Comparison of ENCODE assay signal across 8 cellular contexts in genomic region chr19:49017041-49017665, GRCh38. TPM values are rescaled to one million over a fixed set of nuclear protein-coding genes. Genes with fewer than 3 reads are reported as not detected.
DNase-seq lines count a peak whose midpoint lies in the region.

LHB (minus strand) TSS chr19:49017091; CDS start chr19:49017081, 10 bp downstream.

- H3K9ac ChIP-seq in stomach smooth muscle (ENCODE audit: low read length in 2 of 2), result no peak within 1 kb of the TSS

- H3K27me3 Mint-ChIP-seq in activated CD4-positive, alpha-beta T cell treated with anti-CD3 and anti-CD28 coated beads, Interleukin-2, amount 10 ng/mL, durations not matched to agents 24 days and 14 days, result peaks cover 27% of the 10 kb centered on the region
- H3K27me3 Mint-ChIP-seq in activated T-helper 1 cell treated with anti-CD3 and anti-CD28 coated beads, Interleukin-12 subunit alpha, Interleukin-12 subunit beta, Interleukin-2, Interleukin-4 antibody, amounts not matched to agents 30 ng/mL and 10 ng/mL and 1 ng/mL, durations not matched to agents 14 hours and 24 hours and 36 hours (ENCODE audit: insufficient read depth), result peaks cover 20% of the 10 kb centered on the region

- intact Hi-C loops in activated CD4-positive, alpha-beta T cell treated with anti-CD3 and anti-CD28 coated beads, Interleukin-2, amount 10 ng/mL, durations not matched to agents 24 days and 14 days (cut with micrococcal nuclease), result no loop called here
- intact Hi-C loops in activated T-helper 1 cell treated with anti-CD3 and anti-CD28 coated beads, Interleukin-12 subunit alpha, Interleukin-12 subunit beta, Interleukin-2, Interleukin-4 antibody, amounts not matched to agents 30 ng/mL and 10 ng/mL and 1 ng/mL, durations not matched to agents 14 hours and 24 hours and 36 hours (cut with micrococcal nuclease), result no loop called here

- no peak for DNase-seq in activated CD4-positive, alpha-beta T cell treated with anti-CD3 and anti-CD28 coated beads, Interleukin-2, amount 10 ng/mL, durations not matched to agents 24 days and 14 days
- DNase-seq in activated CD4-positive, alpha-beta T cell treated with anti-CD3 and anti-CD28 coated beads, Interleukin-2, amount 50 U/mL, for 48 hours, result no peak
- DNase-seq in activated T-helper 1 cell treated with anti-CD3 and anti-CD28 coated beads, Interleukin-12 subunit alpha, Interleukin-12 subunit beta, Interleukin-2, Interleukin-4 antibody, amounts not matched to agents 30 ng/mL and 10 ng/mL and 1 ng/mL, durations not matched to agents 14 hours and 24 hours and 36 hours (ENCODE audit: low spot score), result no peak
- peak; percentile 19 for DNase-seq in iPS-NIHi11 (ENCODE audit: low spot score)
- no peak for DNase-seq in NCI-H1105 (lab: John Stamatoyannopoulos, UW)
- DNase-seq in dedifferentiated amniotic fluid mesenchymal stem cell (ENCODE audit: extremely low spot score), result no peak
- no peak for DNase-seq in activated CD8-positive, alpha-beta memory T cell treated with anti-CD3 and anti-CD28 coated beads, Interleukin-2, amount 50 U/mL, for 4 hours

- H3K27me3 ChIP-seq in stomach smooth muscle (ENCODE audit: control insufficient read depth in 1 of 2, insufficient read depth in 2 of 2, low read length in 2 of 2), result peaks cover 6 to 24% of the 10 kb centered on the region in 2 donors

- no peaks in the 10 kb centered on the region for H3K9me3 ChIP-seq in stomach smooth muscle (ENCODE audit: control insufficient read depth in 2 of 2, low read length in 2 of 2)

- peaks cover 14% of the 10 kb centered on the region for H3K4me1 ChIP-seq in stomach smooth muscle (ENCODE audit: control insufficient read depth, insufficient read depth, low read length)

- H3K36me3 ChIP-seq in stomach smooth muscle (ENCODE audit: control insufficient read depth in 2 of 2, insufficient read depth in 2 of 2, low read length in 2 of 2), result peaks cover 0 to 12% of the 10 kb centered on the region in 2 donors

- H3K27ac ChIP-seq in stomach smooth muscle (ENCODE audit: low read length), result no peak within 1 kb of the TSS

- H3K4me3 Mint-ChIP-seq in activated CD4-positive, alpha-beta T cell treated with anti-CD3 and anti-CD28 coated beads, Interleukin-2, amount 10 ng/mL, durations not matched to agents 24 days and 14 days, result peak within 1 kb of the TSS; percentile 84
- H3K4me3 Mint-ChIP-seq in activated T-helper 1 cell treated with anti-CD3 and anti-CD28 coated beads, Interleukin-12 subunit alpha, Interleukin-12 subunit beta, Interleukin-2, Interleukin-4 antibody, amounts not matched to agents 30 ng/mL and 10 ng/mL and 1 ng/mL, durations not matched to agents 14 hours and 24 hours and 36 hours, result peak within 1 kb of the TSS; percentile 19

- no peak within 1 kb of the TSS for H3K27ac Mint-ChIP-seq in activated CD4-positive, alpha-beta T cell treated with anti-CD3 and anti-CD28 coated beads, Interleukin-2, amount 10 ng/mL, durations not matched to agents 24 days and 14 days
- no peak within 1 kb of the TSS for H3K27ac Mint-ChIP-seq in activated T-helper 1 cell treated with anti-CD3 and anti-CD28 coated beads, Interleukin-12 subunit alpha, Interleukin-12 subunit beta, Interleukin-2, Interleukin-4 antibody, amounts not matched to agents 30 ng/mL and 10 ng/mL and 1 ng/mL, durations not matched to agents 14 hours and 24 hours and 36 hours

- no peaks in the 10 kb centered on the region for H3K9me3 Mint-ChIP-seq in activated CD4-positive, alpha-beta T cell treated with anti-CD3 and anti-CD28 coated beads, Interleukin-2, amount 10 ng/mL, durations not matched to agents 24 days and 14 days
- H3K9me3 Mint-ChIP-seq in activated T-helper 1 cell treated with anti-CD3 and anti-CD28 coated beads, Interleukin-12 subunit alpha, Interleukin-12 subunit beta, Interleukin-2, Interleukin-4 antibody, amounts not matched to agents 30 ng/mL and 10 ng/mL and 1 ng/mL, durations not matched to agents 14 hours and 24 hours and 36 hours, result no peaks in the 10 kb centered on the region

- peak within 1 kb of the TSS; percentile 38 to 71 for H3K4me3 ChIP-seq in stomach smooth muscle (ENCODE audit: low read length in 2 of 2)

- peaks cover 20% of the 10 kb centered on the region for H3K4me1 Mint-ChIP-seq in activated CD4-positive, alpha-beta T cell treated with anti-CD3 and anti-CD28 coated beads, Interleukin-2, amount 10 ng/mL, durations not matched to agents 24 days and 14 days
- peaks cover 20% of the 10 kb centered on the region for H3K4me1 Mint-ChIP-seq in activated T-helper 1 cell treated with anti-CD3 and anti-CD28 coated beads, Interleukin-12 subunit alpha, Interleukin-12 subunit beta, Interleukin-2, Interleukin-4 antibody, amounts not matched to agents 30 ng/mL and 10 ng/mL and 1 ng/mL, durations not matched to agents 14 hours and 24 hours and 36 hours (ENCODE audit: low read depth)

- H3K36me3 Mint-ChIP-seq in activated CD4-positive, alpha-beta T cell treated with anti-CD3 and anti-CD28 coated beads, Interleukin-2, amount 10 ng/mL, durations not matched to agents 24 days and 14 days (ENCODE audit: low read depth), result peaks cover 12% of the 10 kb centered on the region
- H3K36me3 Mint-ChIP-seq in activated T-helper 1 cell treated with anti-CD3 and anti-CD28 coated beads, Interleukin-12 subunit alpha, Interleukin-12 subunit beta, Interleukin-2, Interleukin-4 antibody, amounts not matched to agents 30 ng/mL and 10 ng/mL and 1 ng/mL, durations not matched to agents 14 hours and 24 hours and 36 hours (ENCODE audit: low read depth), result peaks cover 14% of the 10 kb centered on the region

RNA-seq across cellular contexts. Expression of gene LHB, which starts in this region (rescaled TPM):
- not detected in 2 replicates for total RNA-seq in activated CD4-positive, alpha-beta T cell treated with anti-CD3 and anti-CD28 coated beads, Interleukin-2, amount 10 ng/mL, durations not matched to agents 24 days and 14 days
- total RNA-seq in activated T-helper 1 cell treated with anti-CD3 and anti-CD28 coated beads, Interleukin-12 subunit alpha, Interleukin-12 subunit beta, Interleukin-2, Interleukin-4 antibody, amounts not matched to agents 30 ng/mL and 10 ng/mL and 1 ng/mL, durations not matched to agents 14 hours and 24 hours and 36 hours, result not detected in 2 replicates
